In the genomic region with DNA sequence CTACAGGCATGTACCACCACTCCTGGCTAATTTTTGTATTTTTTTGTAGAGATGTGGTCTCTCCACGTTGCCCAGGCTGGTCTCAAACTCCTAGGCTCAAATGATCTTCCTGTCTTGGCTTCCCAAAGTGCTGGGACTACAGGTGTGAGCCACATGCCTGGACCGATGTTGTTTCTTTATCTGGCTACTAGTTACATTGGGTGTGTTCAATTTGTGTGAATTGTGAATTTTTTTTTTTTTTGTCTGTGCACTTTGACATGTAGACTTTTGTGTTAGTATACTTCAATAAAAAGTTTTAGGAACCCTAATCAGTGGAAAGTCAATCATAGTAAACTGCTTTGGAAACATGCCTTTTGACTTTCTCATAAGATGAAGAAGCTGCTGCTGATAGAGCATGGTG, we compare ENCODE assay signal across 17 cellular contexts. TPM values are rescaled to one million over a fixed set of nuclear protein-coding genes. Genes with fewer than 3 reads are reported as not detected.
A peak's percentile ranks its signal among the peaks of the same experiment; 100 is the strongest.
DNase-seq lines count a peak whose midpoint lies in the region; ATAC-seq lines count a peak whose summit lies in the region.
"Had no signal": no experiment of that assay in that cellular context is flagged by ENCODE, and none has a peak within 500 bp of the region (broad histone marks: within the 10 kb centered on the region; RNA-seq: fewer than 3 reads in every experiment).

No MANE protein-coding gene starts in this region.

- intact Hi-C loops in right cardiac atrium (cut with DNase I), result no loop called here

- no peaks in the 10 kb centered on the region for H3K27me3 Mint-ChIP-seq in activated naive CD4-positive, alpha-beta T cell treated with anti-CD3 and anti-CD28 coated beads, Interleukin-2, amount 50 U/mL, for 24 hours
- no peaks in the 10 kb centered on the region for H3K27me3 Mint-ChIP-seq in activated naive CD4-positive, alpha-beta T cell treated with anti-CD3 and anti-CD28 coated beads, Interleukin-2, amount 10 ng/mL, durations not matched to agents 7 days and 5 days
- no peaks in the 10 kb centered on the region for H3K27me3 Mint-ChIP-seq in T-helper 17 cell
- H3K27me3 Mint-ChIP-seq in memory B cell, result no peaks in the 10 kb centered on the region
- H3K27me3 Mint-ChIP-seq: CD4-positive, alpha-beta memory T cell had no signal

- no peak overlapping the region for H3K27ac ChIP-seq in right cardiac atrium (ENCODE audit: low read length)

- 90% methylated on average over 2 of the region's 2 CpGs for WGBS in right cardiac atrium

- H3K27ac Mint-ChIP-seq in activated naive CD4-positive, alpha-beta T cell treated with anti-CD3 and anti-CD28 coated beads, Interleukin-2, amount 50 U/mL, for 24 hours, result peak overlapping the region; percentile 15
- H3K27ac Mint-ChIP-seq in activated naive CD4-positive, alpha-beta T cell treated with anti-CD3 and anti-CD28 coated beads, Interleukin-2, amount 10 ng/mL, durations not matched to agents 7 days and 5 days, result no peak overlapping the region
- H3K27ac Mint-ChIP-seq in T-helper 17 cell (peak overlapping the region; percentile 53), memory B cell (peak overlapping the region; percentile 23)
- H3K27ac Mint-ChIP-seq: HFFc6 had no signal

- H3K4me1 Mint-ChIP-seq in activated naive CD4-positive, alpha-beta T cell treated with anti-CD3 and anti-CD28 coated beads, Interleukin-2, amount 50 U/mL, for 24 hours, result no peaks in the 10 kb centered on the region
- H3K4me1 Mint-ChIP-seq in activated naive CD4-positive, alpha-beta T cell treated with anti-CD3 and anti-CD28 coated beads, Interleukin-2, amount 10 ng/mL, durations not matched to agents 7 days and 5 days, result no peaks in the 10 kb centered on the region
- H3K4me1 Mint-ChIP-seq in T-helper 17 cell (peaks cover 2% of the 10 kb centered on the region), memory B cell (peaks cover 3% of the 10 kb centered on the region)
- H3K4me1 Mint-ChIP-seq: CD4-positive, alpha-beta memory T cell had no signal

- no peak for DNase-seq in activated naive CD4-positive, alpha-beta T cell treated with anti-CD3 and anti-CD28 coated beads, Interleukin-2, amount 10 ng/mL, durations not matched to agents 7 days and 5 days
- DNase-seq in T-helper 17 cell, result no peak
- no peak for DNase-seq in memory B cell (ENCODE audit: low spot score in 2 of 2)
- DNase-seq in right cardiac atrium, result no peak
- DNase-seq in NCI-H2029 treated with DMSO at 0.1 percent for 48 hours (lab: John Stamatoyannopoulos, UW), result no peak
- DNase-seq: C1 segment of cervical spinal cord; Caco-2; CD4-positive, alpha-beta memory T cell; DMS153; DND-41; GOT3; HFFc6 had no signal

- CTCF ChIA-PET in activated naive CD4-positive, alpha-beta T cell treated with anti-CD3 and anti-CD28 coated beads, Interleukin-2, amount 10 ng/mL, durations not matched to agents 7 days and 5 days (lab: Charles Lee), result interaction anchor here (0.7 kb wide), 2 partner anchors 24 to 188 kb away, joined by 3 read pairs; partner anchors contain the start of gene SLC17A8

- H3K9me3 Mint-ChIP-seq in activated naive CD4-positive, alpha-beta T cell treated with anti-CD3 and anti-CD28 coated beads, Interleukin-2, amount 50 U/mL, for 24 hours, result no peaks in the 10 kb centered on the region
- H3K9me3 Mint-ChIP-seq in activated naive CD4-positive, alpha-beta T cell treated with anti-CD3 and anti-CD28 coated beads, Interleukin-2, amount 10 ng/mL, durations not matched to agents 7 days and 5 days, result no peaks in the 10 kb centered on the region
- H3K9me3 Mint-ChIP-seq in memory B cell, result no peaks in the 10 kb centered on the region
- H3K9me3 Mint-ChIP-seq: CD4-positive, alpha-beta memory T cell; HFFc6 had no signal

- ATAC-seq in T-helper 17 cell, result no peak
- ATAC-seq in memory B cell (ENCODE audit: low read depth), result no peak
- ATAC-seq in right cardiac atrium, result no peak

- H3K4me3 Mint-ChIP-seq in activated naive CD4-positive, alpha-beta T cell treated with anti-CD3 and anti-CD28 coated beads, Interleukin-2, amount 50 U/mL, for 24 hours, result no peak overlapping the region
- no peak overlapping the region for H3K4me3 Mint-ChIP-seq in activated naive CD4-positive, alpha-beta T cell treated with anti-CD3 and anti-CD28 coated beads, Interleukin-2, amount 10 ng/mL, durations not matched to agents 7 days and 5 days
- no peak overlapping the region for H3K4me3 Mint-ChIP-seq in T-helper 17 cell
- no peak overlapping the region for H3K4me3 Mint-ChIP-seq in memory B cell
- H3K4me3 Mint-ChIP-seq: CD4-positive, alpha-beta memory T cell; HFFc6 had no signal

- H3K4me3 ChIP-seq in right cardiac atrium (ENCODE audit: low read length), result no peak overlapping the region
- H3K4me3 ChIP-seq: HAP-1 had no signal

- H3K9me3 ChIP-seq in T-helper 17 cell (ENCODE audit: control insufficient read depth, low read length, poor library complexity, severe bottlenecking) (no peaks in the 10 kb centered on the region), right cardiac atrium (ENCODE audit: control insufficient read depth, low read length) (no peaks in the 10 kb centered on the region)
- H3K9me3 ChIP-seq: Caco-2, HAP-1 had no signal

- no peaks in the 10 kb centered on the region for H3K4me1 ChIP-seq in right cardiac atrium (ENCODE audit: control insufficient read depth, insufficient read depth, low read length)

- peaks cover 32% of the 10 kb centered on the region for H3K36me3 Mint-ChIP-seq in activated naive CD4-positive, alpha-beta T cell treated with anti-CD3 and anti-CD28 coated beads, Interleukin-2, amount 50 U/mL, for 24 hours
- H3K36me3 Mint-ChIP-seq in activated naive CD4-positive, alpha-beta T cell treated with anti-CD3 and anti-CD28 coated beads, Interleukin-2, amount 10 ng/mL, durations not matched to agents 7 days and 5 days, result peaks cover 52% of the 10 kb centered on the region
- H3K36me3 Mint-ChIP-seq in T-helper 17 cell (ENCODE audit: low read depth) (peaks cover 18% of the 10 kb centered on the region), memory B cell (peaks cover 42% of the 10 kb centered on the region)

- no peaks in the 10 kb centered on the region for H3K27me3 ChIP-seq in right cardiac atrium (ENCODE audit: control insufficient read depth, insufficient read depth)

RNA-seq across cellular contexts. Expression of gene SLC17A8, which starts 24.0 kb away (rescaled TPM):
- total RNA-seq in T-helper 17 cell (not detected), right cardiac atrium (under 1 TPM in 1 of 4 donors, not detected in 3; 0.09 TPM)
- polyA plus RNA-seq in right cardiac atrium, result 0.02 TPM
- total RNA-seq: A172; A673; Caco-2; CD4-positive, alpha-beta memory T cell; HFFc6 had no signal
- polyA plus RNA-seq: BJ; CD4-positive, alpha-beta memory T cell had no signal
